ENCODE assay signal across 8 cellular contexts in genomic region chr19:41575998-41576397, GRCh38. TPM values are rescaled to one million over a fixed set of nuclear protein-coding genes. Genes with fewer than 3 reads are reported as not detected.
DNase-seq lines count a peak whose midpoint lies in the region; ATAC-seq and TF ChIP-seq lines count a peak whose summit lies in the region.

Gene CEACAM21, plus strand, starts transcription at chr19:41576166. Its CDS starts 109 bp downstream, at chr19:41576275.

- peak; percentile 86 for DNase-seq in CD14-positive monocyte (ENCODE audit: low spot score)
- DNase-seq in T-cell, result peak in 29 of 34 experiments; percentile 16 to 66 (median 38)
- peak; percentile 16 for DNase-seq in effector CD8-positive, alpha-beta T cell (lab: John Stamatoyannopoulos, UW)
- DNase-seq in stimulated activated CD4-positive, alpha-beta T cell treated with anti-CD3 and anti-CD28 coated beads, Interleukin-2, amount 100 ng/mL, for 4 hours (ENCODE audit: low read depth), result peak; percentile 35
- no peak for DNase-seq in 8988T
- DNase-seq in cerebellar nuclear complex (lab: John Stamatoyannopoulos, UW), result no peak
- no peak for DNase-seq in T-helper 9 cell

- peak within 1 kb of the TSS; percentile 74 to 88 for H3K4me3 Mint-ChIP-seq in CD14-positive monocyte
- H3K4me3 Mint-ChIP-seq in T-cell, result peak within 1 kb of the TSS; percentile 63 to 68 (median 65)

- H3K27ac Mint-ChIP-seq in CD14-positive monocyte (peak within 1 kb of the TSS; percentile 91 to 94 (median 92)), T-cell (peak within 1 kb of the TSS; percentile 88 to 89)

- no peak for TF ChIP-seq CTCF in CD14-positive monocyte (IDR thresholded peaks at IDR 0.05)

- peaks cover 0 to 2% (median 0%) of the 10 kb centered on the region in 3 donors for H3K27me3 Mint-ChIP-seq in CD14-positive monocyte (ENCODE audit: low read depth in 3 of 3)
- no peaks in the 10 kb centered on the region for H3K27me3 Mint-ChIP-seq in T-cell

- intact Hi-C loops in CD14-positive monocyte (cut with micrococcal nuclease), result no loop called here

- H3K36me3 Mint-ChIP-seq in CD14-positive monocyte (peaks cover 32 to 33% of the 10 kb centered on the region in 2 donors), T-cell (peaks cover 38% of the 10 kb centered on the region)

- H3K4me1 Mint-ChIP-seq in CD14-positive monocyte, result peaks cover 38% of the 10 kb centered on the region
- peaks cover 30 to 38% (median 30%) of the 10 kb centered on the region in 3 donors for H3K4me1 Mint-ChIP-seq in T-cell

- ATAC-seq in GM21717 (IDR thresholded peaks at IDR 0.05; ENCODE audit: unreplicated experiment), result peak; percentile 59
- ATAC-seq in T-cell (replicated peaks in 1 of 4), result peak; percentile 97 to 100 (median 100)

- POLR2A ChIA-PET in T-cell (lab: Charles Lee), result no interaction called here

- peaks cover 9 to 13% (median 10%) of the 10 kb centered on the region in 7 donors for H3K9me3 Mint-ChIP-seq in CD14-positive monocyte
- H3K9me3 Mint-ChIP-seq in T-cell, result no peaks in the 10 kb centered on the region

- CTCF ChIA-PET in T-cell (lab: Charles Lee), result interaction anchor here (0.6 to 1.2 kb wide), 2 partner anchors 125 to 127 kb away, joined by 4 to 5 read pairs; no protein-coding TSS in a partner anchor

RNA-seq across cellular contexts. Expression of gene CEACAM21, which starts in this region (rescaled TPM):
- polyA plus RNA-seq in CD14-positive monocyte, result 1 to 10 TPM; 4.1 to 6.4 TPM
- 10 to 100 TPM; 34.5 to 63.1 (median 40.3) TPM for total RNA-seq in T-cell

Comparison
In these comparisons a context has a peak if more than half of its experiments do, and no peak if none do; other contexts are left out.
1. DNase-seq: peak in CD14-positive monocyte (single experiment), T-cell (29 of 34), effector CD8-positive, alpha-beta T cell (single experiment) and stimulated activated CD4-positive, alpha-beta T cell treated with anti-CD3 and anti-CD28 coated beads, Interleukin-2, amount 100 ng/mL, for 4 hours (single experiment); none in 8988T (single experiment), cerebellar nuclear complex (0 of 2) and T-helper 9 cell (single experiment).